1 cellular context compared by ENCODE assay signal in genomic region chr14:23097786-23098185, GRCh38.
TF ChIP-seq lines count a peak whose summit lies in the region.

No MANE protein-coding gene starts in this region.

TF ChIP-seq in A549, 52 proteins besides CTCF, POLR2A, EP300 and RAD21 (continued from another document):
- TF ChIP-seq BCL3 (IDR thresholded peaks at IDR 0.05) (no peak), REST (IDR thresholded peaks at IDR 0.05) (no peak), RNF2 (IDR thresholded peaks at IDR 0.05; ENCODE audit: borderline replicate concordance, low read depth) (no peak), EHMT2 (IDR thresholded peaks at IDR 0.05; ENCODE audit: low read depth) (no peak)
